In the genomic region with DNA sequence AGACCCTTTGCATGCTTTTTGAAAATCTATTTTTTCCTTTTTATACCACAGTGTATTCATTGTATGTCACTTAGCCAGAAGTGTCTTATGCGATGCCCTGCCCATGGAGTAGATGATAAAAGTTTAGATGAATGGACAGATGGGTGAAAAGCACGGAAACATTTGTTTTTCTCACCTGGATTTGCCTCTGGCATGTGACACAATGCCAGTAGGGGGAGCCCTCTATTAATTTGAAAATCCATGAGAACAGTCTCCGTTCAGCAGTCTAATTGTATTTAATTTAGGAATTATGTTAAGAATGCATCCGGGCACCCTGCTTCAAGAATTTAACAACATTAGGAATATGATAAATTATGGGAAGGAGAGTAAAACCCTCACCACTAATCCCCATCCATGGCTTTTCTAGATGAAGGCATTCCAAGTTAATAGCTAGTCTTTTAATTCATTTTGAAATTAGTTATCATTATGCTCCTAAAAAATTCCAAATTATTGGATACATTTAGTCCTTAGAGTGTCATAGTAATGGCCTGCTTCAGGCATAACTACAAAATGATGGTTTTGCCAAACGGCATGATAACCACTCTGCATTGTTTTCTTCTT, we compare ENCODE assay signal across 8 cellular contexts. TPM values are rescaled to one million over a fixed set of nuclear protein-coding genes. Genes with fewer than 3 reads are reported as not detected.
DNase-seq lines count a peak whose midpoint lies in the region; ATAC-seq and TF ChIP-seq lines count a peak whose summit lies in the region.

No MANE protein-coding gene starts in this region.

- TF ChIP-seq EP300 in ovary (IDR thresholded peaks at IDR 0.05): no peak

- TF ChIP-seq CTCF in heart left ventricle (IDR thresholded peaks at IDR 0.05): peak; percentile 38 to 66 (median 54)
- peak in 2 of 3 donors; percentile 28 to 35 for TF ChIP-seq CTCF in ovary (IDR thresholded peaks at IDR 0.05)

- H3K27me3 Mint-ChIP-seq in stimulated activated memory B cell treated with anti-CD40 and anti-IgM and Interleukin-4, amounts not matched to agents 10 μg/mL and 1 μg/mL and 100 μg/mL, for 72 hours: no peaks in the 10 kb centered on the region

- H3K36me3 ChIP-seq in heart left ventricle (peaks cover 0 to 19% (median 2%) of the 10 kb centered on the region in 9 donors), ovary (no peaks in the 10 kb centered on the region)

- no peak overlapping the region for H3K4me3 Mint-ChIP-seq in stimulated activated memory B cell treated with anti-CD40 and anti-IgM and Interleukin-4, amounts not matched to agents 10 μg/mL and 1 μg/mL and 100 μg/mL, for 72 hours

- peaks cover 40% of the 10 kb centered on the region for H3K36me3 Mint-ChIP-seq in stimulated activated memory B cell treated with anti-CD40 and anti-IgM and Interleukin-4, amounts not matched to agents 10 μg/mL and 1 μg/mL and 100 μg/mL, for 72 hours

- TF ChIP-seq POLR2A in heart left ventricle (IDR thresholded peaks at IDR 0.05) (no peak), ovary (IDR thresholded peaks at IDR 0.05) (no peak)

- H3K9me3 Mint-ChIP-seq in stimulated activated memory B cell treated with anti-CD40 and anti-IgM and Interleukin-4, amounts not matched to agents 10 μg/mL and 1 μg/mL and 100 μg/mL, for 72 hours: peaks cover 3% of the 10 kb centered on the region

- DNase-seq in heart left ventricle: no peak
- DNase-seq in right cardiac atrium: no peak
- peak; percentile 17 to 35 for DNase-seq in NCI-H2081 (lab: John Stamatoyannopoulos, UW)
- peak; percentile 61 for DNase-seq in dermis blood vessel endothelial cell
- DNase-seq in ovary: no peak
- DNase-seq in foreskin melanocyte: no peak
- no peak for DNase-seq in occipital lobe (lab: John Stamatoyannopoulos, UW)

- H3K4me1 ChIP-seq in heart left ventricle: peaks cover 0 to 5% (median 0%) of the 10 kb centered on the region in 12 donors
- H3K4me1 ChIP-seq in right cardiac atrium (ENCODE audit: control insufficient read depth, insufficient read depth, low read length): no peaks in the 10 kb centered on the region
- H3K4me1 ChIP-seq in ovary (ENCODE audit: insufficient read depth): no peaks in the 10 kb centered on the region

- H3K4me3 ChIP-seq in heart left ventricle (no peak overlapping the region), right cardiac atrium (ENCODE audit: low read length) (no peak overlapping the region), ovary (no peak overlapping the region)

- H3K9me3 ChIP-seq in heart left ventricle (no peaks in the 10 kb centered on the region), right cardiac atrium (ENCODE audit: control insufficient read depth, low read length) (no peaks in the 10 kb centered on the region), ovary (no peaks in the 10 kb centered on the region)

- intact Hi-C loops in heart left ventricle (cut with DNase I): no loop called here
- intact Hi-C loops in right cardiac atrium (cut with DNase I): loop anchor here in 1 of 4 donors (10.0 kb wide), 1 partner anchor 161 kb away; no protein-coding TSS in a partner anchor
- intact Hi-C loops in ovary (cut with DNase I): no loop called here

- 52 to 62% (median 54%) methylated on average over 5 of the region's 5 CpGs for WGBS in heart left ventricle, 4 donors
- WGBS in right cardiac atrium: 61% methylated on average over 5 of the region's 5 CpGs
- 37 to 45% (median 37%) methylated on average over 5 of the region's 5 CpGs for WGBS in ovary, 3 donors

- H3K27ac ChIP-seq in heart left ventricle: no peak overlapping the region
- no peak overlapping the region for H3K27ac ChIP-seq in right cardiac atrium (ENCODE audit: low read length)
- no peak overlapping the region for H3K27ac ChIP-seq in ovary

- H3K27me3 ChIP-seq in heart left ventricle (no peaks in the 10 kb centered on the region), right cardiac atrium (ENCODE audit: control insufficient read depth, insufficient read depth) (no peaks in the 10 kb centered on the region), ovary (no peaks in the 10 kb centered on the region)

- no peaks in the 10 kb centered on the region for H3K4me1 Mint-ChIP-seq in stimulated activated memory B cell treated with anti-CD40 and anti-IgM and Interleukin-4, amounts not matched to agents 10 μg/mL and 1 μg/mL and 100 μg/mL, for 72 hours

- H3K27ac Mint-ChIP-seq in stimulated activated memory B cell treated with anti-CD40 and anti-IgM and Interleukin-4, amounts not matched to agents 10 μg/mL and 1 μg/mL and 100 μg/mL, for 72 hours: no peak overlapping the region

- ATAC-seq in heart left ventricle (no peak), right cardiac atrium (no peak)
- no peak for ATAC-seq in stimulated activated memory B cell treated with anti-CD40 and anti-IgM and Interleukin-4, amounts not matched to agents 10 μg/mL and 1 μg/mL and 100 μg/mL, for 72 hours

RNA-seq across cellular contexts. Expression of gene ALKBH3, which starts 55.3 kb away (rescaled TPM):
- total RNA-seq in heart left ventricle (10 to 100 TPM; 13.1 to 24.7 (median 19.5) TPM), right cardiac atrium (10 to 100 TPM; 15.1 to 18.6 (median 17.4) TPM), dermis blood vessel endothelial cell (27.4 and 40.0 TPM in 2 replicates), ovary (10 to 100 TPM; 25.4 to 53.5 (median 32.2) TPM), occipital lobe (33.5 TPM)
- polyA plus RNA-seq in heart left ventricle (10 to 100 TPM; 20.5 to 22.4 TPM), right cardiac atrium (17.4 TPM), ovary (10 to 100 TPM; 30.4 to 36.6 TPM)

Comparison
In these comparisons a context has a peak if more than half of its experiments do, and no peak if none do; other contexts are left out.
1. DNase-seq: peak in NCI-H2081 (2 of 2) and dermis blood vessel endothelial cell (single experiment); none in heart left ventricle (0 of 5), right cardiac atrium (0 of 3), ovary (0 of 5), foreskin melanocyte (single experiment) and occipital lobe (single experiment).